16 cellular contexts compared by ENCODE assay signal in genomic region chr22:17149073-17149815, GRCh38.
"Had no signal": no experiment of that assay in that cellular context is flagged by ENCODE, and none has a peak within 500 bp of the region (broad histone marks: within the 10 kb centered on the region; RNA-seq: fewer than 3 reads in every experiment).

No MANE protein-coding gene starts in this region.

- H3K27me3 Mint-ChIP-seq: activated B cell treated with CpG ODN at 0.5 μM for 24 hours; activated CD4-positive, alpha-beta T cell treated with anti-CD3 and anti-CD28 coated beads, Interleukin-2, amount 10 ng/mL, durations not matched to agents 7 days and 5 days; activated naive CD4-positive, alpha-beta T cell treated with anti-CD3 and anti-CD28 coated beads, Interleukin-2, amount 50 U/mL, for 24 hours; central memory CD8-positive, alpha-beta T cell; effector memory CD8-positive, alpha-beta T cell; memory B cell had no signal

- H3K4me1 ChIP-seq: neural progenitor cell, parathyroid adenoma, upper lobe of left lung had no signal

- H3K9me3 ChIP-seq: body of pancreas, left lung, upper lobe of left lung had no signal

- H3K27ac Mint-ChIP-seq: activated B cell treated with CpG ODN at 0.5 μM for 24 hours; activated CD4-positive, alpha-beta T cell treated with anti-CD3 and anti-CD28 coated beads, Interleukin-2, amount 10 ng/mL, durations not matched to agents 7 days and 5 days; activated naive CD4-positive, alpha-beta T cell treated with anti-CD3 and anti-CD28 coated beads, Interleukin-2, amount 50 U/mL, for 24 hours; effector memory CD8-positive, alpha-beta T cell; memory B cell; neural progenitor cell; stimulated activated effector memory CD8-positive, alpha-beta T cell treated with anti-CD3 and anti-CD28 coated beads, Interleukin-12 subunit alpha, Interleukin-12 subunit beta, amount 100 ng/mL, for 72 hours had no signal

- H3K9me3 Mint-ChIP-seq: activated B cell treated with CpG ODN at 0.5 μM for 24 hours; activated CD4-positive, alpha-beta T cell treated with anti-CD3 and anti-CD28 coated beads, Interleukin-2, amount 10 ng/mL, durations not matched to agents 7 days and 5 days; activated naive CD4-positive, alpha-beta T cell treated with anti-CD3 and anti-CD28 coated beads, Interleukin-2, amount 50 U/mL, for 24 hours; central memory CD8-positive, alpha-beta T cell; effector memory CD8-positive, alpha-beta T cell; memory B cell; neural progenitor cell; stimulated activated effector memory CD8-positive, alpha-beta T cell treated with anti-CD3 and anti-CD28 coated beads, Interleukin-12 subunit alpha, Interleukin-12 subunit beta, amount 100 ng/mL, for 72 hours had no signal

- H3K36me3 ChIP-seq: neural progenitor cell had no signal

- ATAC-seq: body of pancreas; effector memory CD8-positive, alpha-beta T cell; left lung; stimulated activated effector memory CD8-positive, alpha-beta T cell treated with anti-CD3 and anti-CD28 coated beads, Interleukin-12 subunit alpha, Interleukin-12 subunit beta, amount 100 ng/mL, for 72 hours had no signal

- H3K4me3 Mint-ChIP-seq: activated B cell treated with CpG ODN at 0.5 μM for 24 hours; activated CD4-positive, alpha-beta T cell treated with anti-CD3 and anti-CD28 coated beads, Interleukin-2, amount 10 ng/mL, durations not matched to agents 7 days and 5 days; activated naive CD4-positive, alpha-beta T cell treated with anti-CD3 and anti-CD28 coated beads, Interleukin-2, amount 50 U/mL, for 24 hours; central memory CD8-positive, alpha-beta T cell; effector memory CD8-positive, alpha-beta T cell; memory B cell; neural progenitor cell; stimulated activated effector memory CD8-positive, alpha-beta T cell treated with anti-CD3 and anti-CD28 coated beads, Interleukin-12 subunit alpha, Interleukin-12 subunit beta, amount 100 ng/mL, for 72 hours had no signal

- H3K27ac ChIP-seq: body of pancreas, left lung, neural progenitor cell, parathyroid adenoma, SK-N-MC, upper lobe of left lung had no signal

- H3K27me3 ChIP-seq: body of pancreas, left lung, neural progenitor cell, upper lobe of left lung had no signal

- DNase-seq: activated B cell treated with CpG ODN at 0.5 μM for 24 hours; activated CD4-positive, alpha-beta T cell treated with anti-CD3 and anti-CD28 coated beads, Interleukin-2, amount 10 ng/mL, durations not matched to agents 7 days and 5 days; activated CD8-positive, alpha-beta memory T cell treated with anti-CD3 and anti-CD28 coated beads for 24 hours; amniotic stem cell; effector memory CD8-positive, alpha-beta T cell; left lung; upper lobe of left lung had no signal

- H3K4me3 ChIP-seq: body of pancreas, left lung, neural progenitor cell, SK-N-MC, smooth muscle cell, upper lobe of left lung had no signal
